Comparison of ENCODE assay signal across 24 cellular contexts in genomic region chr14:85523624-85524023, GRCh38.
"Had no signal": no experiment of that assay in that cellular context is flagged by ENCODE, and none has a peak within 500 bp of the region (broad histone marks: within the 10 kb centered on the region; RNA-seq: fewer than 3 reads in every experiment).

No MANE protein-coding gene starts in this region.

- H3K27ac ChIP-seq: colonic mucosa, coronary artery, dorsolateral prefrontal cortex, epithelial cell of prostate, esophagus muscularis mucosa, esophagus squamous epithelium, foreskin keratinocyte, gastrocnemius medialis, gastroesophageal sphincter, heart left ventricle, heart right ventricle, hepatocyte had no signal

- H3K79me2 ChIP-seq: hepatocyte had no signal

- H3K9me3 ChIP-seq: colonic mucosa, esophagus muscularis mucosa, esophagus squamous epithelium, gastrocnemius medialis, gastroesophageal sphincter, heart left ventricle, heart right ventricle had no signal

- ATAC-seq: effector memory CD8-positive, alpha-beta T cell; esophagus mucosa; foreskin keratinocyte; gastrocnemius medialis; gastroesophageal sphincter; heart left ventricle; heart right ventricle had no signal

- H3K27me3 ChIP-seq: colonic mucosa, foreskin keratinocyte, gastrocnemius medialis, hepatocyte had no signal

- DNase-seq: colonic mucosa; cortex of kidney; dermis blood vessel endothelial cell; dorsolateral prefrontal cortex; effector CD4-positive, alpha-beta T cell; effector CD8-positive, alpha-beta T cell; effector memory CD4-positive, alpha-beta T cell; effector memory CD8-positive, alpha-beta T cell; endodermal cell; erythroblast; esophagus squamous epithelium; foreskin fibroblast; foreskin keratinocyte; gastrocnemius medialis; glutamatergic neuron; head of caudate nucleus; heart left ventricle; heart right ventricle had no signal

- H3K4me3 ChIP-seq: colonic mucosa, coronary artery, dorsolateral prefrontal cortex, esophagus muscularis mucosa, esophagus squamous epithelium, gastrocnemius medialis, gastroesophageal sphincter, heart left ventricle, heart right ventricle, hepatocyte had no signal

- H2AFZ ChIP-seq: hepatocyte had no signal

- H3K4me2 ChIP-seq: hepatocyte had no signal

- H3K4me1 ChIP-seq: colonic mucosa had no signal

- H3K36me3 ChIP-seq: colonic mucosa, esophagus muscularis mucosa, esophagus squamous epithelium, gastrocnemius medialis, gastroesophageal sphincter, heart left ventricle, heart right ventricle had no signal
